13 cellular contexts compared by ENCODE assay signal in the genomic region with DNA sequence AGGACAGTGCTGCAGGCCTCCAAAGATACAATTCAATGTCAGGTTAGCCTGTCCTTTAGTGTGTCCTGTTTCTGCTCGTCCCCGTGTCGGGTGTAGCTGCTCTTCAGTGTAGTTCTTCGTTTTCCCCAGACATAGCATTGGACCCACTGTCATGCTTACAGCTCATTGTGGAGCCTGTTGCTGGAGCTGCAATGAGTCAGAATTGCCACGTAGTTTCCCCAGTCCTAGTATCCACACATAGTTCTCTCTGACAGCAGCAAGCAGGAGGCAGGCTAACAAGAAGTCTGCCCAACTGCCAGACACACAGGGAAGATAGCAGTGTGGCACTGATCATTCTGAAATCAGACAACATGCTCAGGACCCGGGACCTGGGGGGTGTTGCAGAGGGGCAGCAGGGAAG. TPM values are rescaled to one million over a fixed set of nuclear protein-coding genes. Genes with fewer than 3 reads are reported as not detected.
A peak's percentile ranks its signal among the peaks of the same experiment; 100 is the strongest.
DNase-seq lines count a peak whose midpoint lies in the region; ATAC-seq, FAIRE-seq and TF ChIP-seq lines count a peak whose summit lies in the region.
"Had no signal": no experiment of that assay in that cellular context is flagged by ENCODE, and none has a peak within 500 bp of the region (broad histone marks: within the 10 kb centered on the region; RNA-seq: fewer than 3 reads in every experiment).

No MANE protein-coding gene starts in this region.

- TF ChIP-seq RAD21 in IMR-90 (IDR thresholded peaks at IDR 0.05; ENCODE audit: low read length): no peak

- FAIRE-seq in bronchial epithelial cell (lab: Jason Lieb, UNC): no peak

- H3K14ac ChIP-seq in IMR-90 (replicated peaks; ENCODE audit: low read depth, low read length): peak overlapping the region; percentile 86; the same call in 1 of the 2 replicates

- dilution Hi-C loops in IMR-90 (cut with HindIII; ENCODE audit: low sequenced_read_pairs, unreplicated experiment): no loop called here

- H3K36me3 ChIP-seq in IMR-90 (ENCODE audit: control insufficient read depth, insufficient read depth, low read length) (no peaks in the 10 kb centered on the region; the same call in 1 of the 2 replicates), bronchial epithelial cell (ENCODE audit: control insufficient read depth, insufficient read depth, low read length) (no peaks in the 10 kb centered on the region), mesendoderm (ENCODE audit: control insufficient read depth, insufficient read depth, low read length) (no peaks in the 10 kb centered on the region), suprapubic skin (peaks cover 8% of the 10 kb centered on the region)
- H3K36me3 ChIP-seq: prostate gland had no signal

- peak overlapping the region; percentile 68; the same call in 1 of the 2 replicates for H3K56ac ChIP-seq in IMR-90 (ENCODE audit: extremely low read depth, insufficient read depth, low read length)
- H3K56ac ChIP-seq in mesendoderm (ENCODE audit: low read length): peak overlapping the region; percentile 19

- ATAC-seq in IMR-90 (ENCODE audit: low read depth) (peak; percentile 94), HG03135 (IDR thresholded peaks at IDR 0.05; ENCODE audit: unreplicated experiment) (no peak), GM18858 (IDR thresholded peaks at IDR 0.05; ENCODE audit: unreplicated experiment) (no peak)

- H3K79me2 ChIP-seq in mesendoderm (ENCODE audit: control insufficient read depth, insufficient read depth, low read length): no peaks in the 10 kb centered on the region

- in situ Hi-C loops in IMR-90 (cut with MboI; ENCODE audit: low sequenced_read_pairs): no loop called here

- no peak for TF ChIP-seq EP300 in suprapubic skin (IDR thresholded peaks at IDR 0.05)

- H2AK5ac ChIP-seq in IMR-90 (ENCODE audit: low read depth, low read length) (no peak overlapping the region), mesendoderm (ENCODE audit: low read length) (no peak overlapping the region)

- H3K4me2 ChIP-seq in IMR-90 (ENCODE audit: low read depth, low read length): peak overlapping the region; percentile 79; the same call in 1 of the 2 replicates
- H3K4me2 ChIP-seq in mesendoderm (ENCODE audit: low read length): no peak overlapping the region

- no TSS peak for BruUV-seq in IMR-90 (replicated peaks; lab: Mats Ljungman, UMichigan)

- H3K9me1 ChIP-seq in IMR-90 (ENCODE audit: insufficient read depth, low read length): 0 out of 2 replicates have a peak, but pooled peaks cover 2% of the 10 kb centered on the region

- H3K4me1 ChIP-seq in IMR-90 (ENCODE audit: control insufficient read depth, insufficient read depth, low read length): peaks cover 3% of the 10 kb centered on the region
- H3K4me1 ChIP-seq in mesendoderm (ENCODE audit: control insufficient read depth, low read depth, low read length): no peaks in the 10 kb centered on the region
- no peaks in the 10 kb centered on the region for H3K4me1 ChIP-seq in suprapubic skin
- H3K4me1 ChIP-seq: prostate gland had no signal

- H2BK120ac ChIP-seq in IMR-90 (ENCODE audit: low read depth, low read length) (peak overlapping the region; percentile 87), mesendoderm (ENCODE audit: low read depth, low read length) (no peak overlapping the region)

- H3K27me3 ChIP-seq in IMR-90 (ENCODE audit: control insufficient read depth, insufficient read depth, low read length) (no peaks in the 10 kb centered on the region), bronchial epithelial cell (ENCODE audit: control insufficient read depth, insufficient read depth, low read length) (no peaks in the 10 kb centered on the region), mesendoderm (ENCODE audit: insufficient read depth, low read length, poor library complexity) (no peaks in the 10 kb centered on the region), suprapubic skin (no peaks in the 10 kb centered on the region)
- H3K27me3 ChIP-seq: heart right ventricle had no signal

- peak overlapping the region; percentile 65 for H3K27ac ChIP-seq in IMR-90 (ENCODE audit: insufficient read depth, low read length)
- no peak overlapping the region for H3K27ac ChIP-seq in mesendoderm (ENCODE audit: low read depth, low read length)
- no peak overlapping the region for H3K27ac ChIP-seq in suprapubic skin
- H3K27ac ChIP-seq: heart right ventricle, prostate gland had no signal

- H4K91ac ChIP-seq in IMR-90 (ENCODE audit: insufficient read depth, low read depth, low read length): peak overlapping the region; percentile 86

- CTCF ChIA-PET in IMR-90 (lab: Yijun Ruan, JAX): interaction anchor here (0.9 kb wide), 1 partner anchor 34 kb away, joined by 3 read pairs; no protein-coding TSS in a partner anchor

- peak overlapping the region; percentile 2 to 82 for H4K8ac ChIP-seq in IMR-90 (ENCODE audit: low read depth in 2 of 2, low read length in 2 of 2)
- H4K8ac ChIP-seq in mesendoderm (ENCODE audit: low read depth, low read length): no peak overlapping the region

- peak; percentile 83 for DNase-seq in EL
- peak; percentile 94 for DNase-seq in IMR-90
- peak; percentile 82 for DNase-seq in bronchial epithelial cell (ENCODE audit: low read depth)
- no peak for DNase-seq in mesendoderm
- no peak for DNase-seq in suprapubic skin (ENCODE audit: low spot score in 2 of 2)
- no peak for DNase-seq in COR-L47 (lab: John Stamatoyannopoulos, UW)
- DNase-seq: activated CD4-positive, CD25-positive, alpha-beta regulatory T cell treated with anti-CD3 and anti-CD28 coated beads, Interleukin-2, amount 50 U/mL, for 72 hours; heart right ventricle; NCI-H524 treated with DMSO at 0.1 percent for 48 hours; stimulated activated CD4-positive, alpha-beta T cell treated with anti-CD3 and anti-CD28 coated beads, Interleukin-4, amount 100 ng/mL, for 24 hours had no signal

- H2AK9ac ChIP-seq in IMR-90 (replicated peaks; ENCODE audit: low read depth, low read length, poor library complexity): peak overlapping the region; percentile 19

- peak overlapping the region; percentile 92; the same call in 1 of the 2 replicates for H3K18ac ChIP-seq in IMR-90 (ENCODE audit: low read depth, low read length)
- no peak overlapping the region for H3K18ac ChIP-seq in mesendoderm (ENCODE audit: low read length)

- H4K20me1 ChIP-seq in IMR-90 (ENCODE audit: insufficient read depth, low read length): no peaks in the 10 kb centered on the region

- POLR2A ChIA-PET in IMR-90 (lab: Charles Lee; ENCODE audit: unreplicated experiment): interaction anchor here (0.6 kb wide), 1 partner anchor 211 kb away, joined by 3 read pairs; no protein-coding TSS in a partner anchor

- peak overlapping the region; percentile 56; the same call in 1 of the 2 replicates for H4K5ac ChIP-seq in IMR-90 (ENCODE audit: low read depth, low read length)
- no peak overlapping the region for H4K5ac ChIP-seq in mesendoderm (ENCODE audit: low read length)

- H3K4ac ChIP-seq in IMR-90 (ENCODE audit: low read depth, low read length) (peak overlapping the region; percentile 91), mesendoderm (ENCODE audit: low read depth, low read length) (no peak overlapping the region)

- H2BK15ac ChIP-seq in IMR-90 (ENCODE audit: low read depth, low read length) (peak overlapping the region; percentile 45; the same call in 1 of the 3 replicates), mesendoderm (replicated peaks; ENCODE audit: low read depth) (no peak overlapping the region)

- H3K23ac ChIP-seq in IMR-90 (ENCODE audit: low read depth, low read length) (peak overlapping the region; percentile 64; the same call in 1 of the 2 replicates), mesendoderm (ENCODE audit: low read length) (no peak overlapping the region)

- 0 out of 2 replicates have a peak, but pooled peaks have one; percentile 11 for TF ChIP-seq CTCF in IMR-90 (conservative IDR thresholded peaks at IDR 0.05; ENCODE audit: low read depth, low read length)
- TF ChIP-seq CTCF in bronchial epithelial cell (IDR thresholded peaks at IDR 0.05; ENCODE audit: insufficient read depth, low read length, severe bottlenecking): no peak
- no peak for TF ChIP-seq CTCF in suprapubic skin (IDR thresholded peaks at IDR 0.05)

- TF ChIP-seq POLR2A in IMR-90 (IDR thresholded peaks at IDR 0.05; ENCODE audit: low read depth, low read length) (0 out of 2 replicates have a peak, but pooled peaks have one; percentile 36), suprapubic skin (IDR thresholded peaks at IDR 0.05) (no peak)

- H3K9me3 ChIP-seq in IMR-90 (ENCODE audit: control insufficient read depth, insufficient read depth, low read length): no peaks in the 10 kb centered on the region
- H3K9me3 ChIP-seq in suprapubic skin: no peaks in the 10 kb centered on the region
- H3K9me3 ChIP-seq: heart right ventricle, prostate gland had no signal

- H3K79me1 ChIP-seq in IMR-90 (ENCODE audit: low read depth in 1 of 2, low read length in 2 of 2): peaks cover 0 to 2% of the 10 kb centered on the region in 2 experiments; a peak in 1 of 4 replicates
- no peaks in the 10 kb centered on the region for H3K79me1 ChIP-seq in mesendoderm (ENCODE audit: low read length)

- peak overlapping the region; percentile 61 for H2AFZ ChIP-seq in IMR-90 (replicated peaks; ENCODE audit: low read length, poor library complexity)

- H3K9ac ChIP-seq in IMR-90 (ENCODE audit: low read depth, low read length) (peak overlapping the region; percentile 64; the same call in 1 of the 2 replicates), mesendoderm (ENCODE audit: low read length) (no peak overlapping the region)

- no CpG with 5 or more reads among the region's 6 CpGs for WGBS in IMR-90 (ENCODE audit: extremely low coverage in 2 of 2, insufficient read length in 1 of 2), 2 experiments
- no CpG with 5 or more reads among the region's 6 CpGs for WGBS in mesendoderm (ENCODE audit: extremely low coverage, insufficient coverage, low lambda C conversion rate)
- WGBS in suprapubic skin: 61% methylated on average over 6 of the region's 6 CpGs

- H3K4me3 ChIP-seq in IMR-90 (ENCODE audit: insufficient read depth, low read depth, low read length) (no peak overlapping the region), bronchial epithelial cell (ENCODE audit: low read depth, low read length) (no peak overlapping the region), mesendoderm (ENCODE audit: low read length) (no peak overlapping the region), suprapubic skin (no peak overlapping the region)
- H3K4me3 ChIP-seq: heart right ventricle, prostate gland had no signal

- intact Hi-C loops in IMR-90 (cut with micrococcal nuclease): no loop called here

- H2BK5ac ChIP-seq in IMR-90 (ENCODE audit: low read depth, low read length, poor library complexity, severe bottlenecking): peak overlapping the region; percentile 92
- no peak overlapping the region for H2BK5ac ChIP-seq in mesendoderm (ENCODE audit: low read length)

- H2BK20ac ChIP-seq in IMR-90 (ENCODE audit: low read depth, low read length): peak overlapping the region; percentile 89

RNA-seq across cellular contexts. Expression of gene MOSPD2, which starts 49.2 kb away (rescaled TPM):
- total RNA-seq in IMR-90 (2012; rRNA removed) (22.2 and 27.8 TPM in 2 replicates), bronchial epithelial cell (8.2 and 8.7 TPM in 2 replicates), suprapubic skin (10 to 100 TPM; 15.9 to 56.8 (median 25.0) TPM)
- polyA plus RNA-seq in IMR-90 (2012; rRNA removed): 11.1 and 14.1 TPM in 2 replicates
- polyA plus RNA-seq in IMR-90 (2012; cell fraction: cytosol; rRNA removed): 1.1 and 2.2 TPM in 2 replicates
- polyA plus RNA-seq in IMR-90 (2012; cell fraction: nucleus; rRNA removed; ENCODE audit: low replicate concordance): 2.0 and 32.7 TPM in 2 replicates
- 8.6 TPM for polyA plus RNA-seq in mesendoderm (2013, experiment 1 of 2)
- 9.4 TPM for polyA plus RNA-seq in mesendoderm (2013, experiment 2 of 2)

RNA-seq across cellular contexts. Expression of gene FANCB, which starts 49.6 kb away (rescaled TPM):
- total RNA-seq in IMR-90 (2012; rRNA removed) (7.7 and 14.4 TPM in 2 replicates), bronchial epithelial cell (1.2 and 1.8 TPM in 2 replicates), suprapubic skin (1 to 10 TPM in 2 of 4 donors, under 1 TPM in 2; 0.79 to 1.9 (median 0.94) TPM)
- polyA plus RNA-seq in IMR-90 (2012; rRNA removed): 1.6 and 2.5 TPM in 2 replicates
- polyA plus RNA-seq in IMR-90 (2012; cell fraction: cytosol; rRNA removed): 0.05 and 0.18 TPM in 2 replicates
- 0.24 and 2.6 TPM in 2 replicates for polyA plus RNA-seq in IMR-90 (2012; cell fraction: nucleus; rRNA removed; ENCODE audit: low replicate concordance)
- polyA plus RNA-seq in mesendoderm (2013, experiment 1 of 2): 5.5 TPM
- polyA plus RNA-seq in mesendoderm (2013, experiment 2 of 2): 5.4 TPM

Comparison
In these comparisons a context has a peak if more than half of its experiments do, and no peak if none do; other contexts are left out.
1. DNase-seq: peak in EL (single experiment), IMR-90 (single experiment) and bronchial epithelial cell (single experiment); none in mesendoderm (single experiment), suprapubic skin (0 of 2) and COR-L47 (single experiment).